Comparison of ENCODE assay signal across 8 cellular contexts in the genomic region with DNA sequence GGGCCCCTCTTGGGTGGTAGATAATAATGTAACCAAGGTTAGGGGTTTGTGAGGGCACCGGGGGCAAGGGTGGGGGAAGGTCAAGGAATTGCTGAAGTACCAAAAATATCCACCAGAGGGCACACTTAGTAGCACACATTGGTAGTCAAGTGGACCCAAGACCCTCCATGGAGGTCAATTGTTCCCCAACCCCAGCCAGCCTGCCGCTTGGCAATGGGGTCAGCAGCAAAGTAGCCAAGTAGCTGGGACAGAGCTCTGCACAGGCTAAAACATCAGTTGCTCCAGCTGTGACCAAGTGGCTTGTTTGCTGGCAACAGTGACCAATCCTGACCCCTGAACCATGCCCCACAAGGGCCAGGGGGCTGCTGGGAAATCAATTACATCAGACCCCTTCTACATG.
DNase-seq lines count a peak whose midpoint lies in the region; ATAC-seq, FAIRE-seq and TF ChIP-seq lines count a peak whose summit lies in the region.

No MANE protein-coding gene starts in this region.

- CTCF ChIA-PET in H1 (lab: Charles Lee; ENCODE audit: partially characterized antibody): interaction anchor here (0.6 to 9.0 kb wide), 41 partner anchors 9 to 220 kb away, joined by 3 to 86 read pairs (median 5); partner anchors contain the start of gene SPR

- H3K27me3 ChIP-seq in KMS-11 (ENCODE audit: insufficient read depth, low read depth) (no peaks in the 10 kb centered on the region), H1 (replicated peaks in 1 of 4; ENCODE audit: control insufficient read depth in 3 of 4, extremely low read depth in 1 of 4, insufficient read depth in 3 of 4, low read length in 3 of 4) (no peaks in the 10 kb centered on the region; a peak in 3 of 7 replicates)

- H2BK12ac ChIP-seq in H1 (ENCODE audit: low read depth, low read length): no peak overlapping the region

- H2AK5ac ChIP-seq in H1 (ENCODE audit: low read depth, low read length): no peak overlapping the region

- H2AFZ ChIP-seq in KMS-11 (ENCODE audit: low read depth) (no peak overlapping the region), H1 (ENCODE audit: low read length) (no peak overlapping the region; the same call in 1 of the 2 replicates)

- WGBS in H1 (ENCODE audit: extremely low coverage in 1 of 2, insufficient coverage in 1 of 2, insufficient read length in 1 of 2, insufficient replicate concordance in 2 of 2, low coverage in 1 of 2, low lambda C conversion rate in 2 of 2, missing lambda C conversion rate in 1 of 2), 2 experiments: 67% methylated on average over 2 of the region's 2 CpGs; no CpG with 5 or more reads in 1 of the 2 experiments

- no peak overlapping the region for H2BK5ac ChIP-seq in H1 (ENCODE audit: low read depth, low read length)

- no peak overlapping the region for H3K56ac ChIP-seq in H1 (replicated peaks; ENCODE audit: insufficient read length, low read depth, low read length)

- ATAC-seq in mucosa of descending colon: peak; percentile 54
- no peak for ATAC-seq in GM19452 (IDR thresholded peaks at IDR 0.05; ENCODE audit: unreplicated experiment)

- H2BK120ac ChIP-seq in H1 (replicated peaks; ENCODE audit: low read depth, low read length): no peak overlapping the region

- no peak overlapping the region for H3K14ac ChIP-seq in H1 (ENCODE audit: insufficient read length)

- peak; percentile 69 to 74 for TF ChIP-seq RAD21 in H1 (IDR thresholded peaks at IDR 0.05 in 1 of 2, conservative IDR thresholded peaks at IDR 0.05 in 1 of 2; ENCODE audit: low read depth in 2 of 2, low read length in 2 of 2)

- H3K79me2 ChIP-seq in KMS-11 (ENCODE audit: insufficient read depth, low read depth) (no peaks in the 10 kb centered on the region), H1 (ENCODE audit: control insufficient read depth in 1 of 2, insufficient read depth in 2 of 2, low read length in 2 of 2) (no peaks in the 10 kb centered on the region)

- intact Hi-C loops in mucosa of descending colon (cut with DNase I, micrococcal nuclease): loop anchor here in 1 of 2 donors (5.0 kb wide), 1 partner anchor 169 kb away; no protein-coding TSS in a partner anchor

- no peak overlapping the region for H3K4ac ChIP-seq in H1 (replicated peaks; ENCODE audit: insufficient read length, low read depth, low read length)

- no peak overlapping the region for H4K91ac ChIP-seq in H1 (replicated peaks; ENCODE audit: insufficient read length, low read length)

- H3K27ac ChIP-seq in KMS-11 (no peak overlapping the region), H1 (ENCODE audit: low read depth, low read length) (no peak overlapping the region)

- H3K23ac ChIP-seq in H1 (ENCODE audit: insufficient read length): no peak overlapping the region

- no peak overlapping the region for H3K9ac ChIP-seq in KMS-11
- H3K9ac ChIP-seq in H1 (replicated peaks in 1 of 4; ENCODE audit: extremely low read depth in 1 of 4, low read depth in 3 of 4, low read length in 3 of 4): no peak overlapping the region

- no peak overlapping the region for H3K18ac ChIP-seq in H1 (ENCODE audit: extremely low read depth, low read length)

- H3K9me3 ChIP-seq in H1 (ENCODE audit: insufficient read depth in 2 of 2, low read depth in 1 of 2, low read length in 1 of 2): no peaks in the 10 kb centered on the region
- no peaks in the 10 kb centered on the region for H3K9me3 ChIP-seq in mucosa of descending colon

- FAIRE-seq in H1 (lab: Jason Lieb, UNC): peak; percentile 87

- POLR2A ChIA-PET in H1 (lab: Charles Lee; ENCODE audit: partially characterized antibody): interaction anchor here (1.2 kb wide), 1 partner anchor 12 kb away, joined by 3 read pairs; no protein-coding TSS in a partner anchor

- TF ChIP-seq CTCF in KMS-11 (conservative IDR thresholded peaks at IDR 0.05; ENCODE audit: low read depth, low read length) (peak; percentile 95), H1 (IDR thresholded peaks at IDR 0.05; ENCODE audit: control extremely low read depth in 1 of 3, insufficient read depth in 1 of 3, low read depth in 1 of 3, low read length in 3 of 3) (peak; percentile 62 to 81 (median 71)), mucosa of descending colon (IDR thresholded peaks at IDR 0.05) (peak; percentile 52)

- H4K5ac ChIP-seq in H1 (ENCODE audit: insufficient read length, low read depth, low read length): no peak overlapping the region

- DNase-seq in activated gamma-delta T cell treated with Interleukin-2 at 50 U/mL for 16 hours: peak; percentile 46
- DNase-seq in activated gamma-delta T cell (lab: John Stamatoyannopoulos, UW): no peak
- peak; percentile 32 for DNase-seq in activated CD4-positive, alpha-beta T cell treated with anti-CD3 and anti-CD28 coated beads, Interleukin-2, amount 50 U/mL, for 1 hour
- DNase-seq in H1 (ENCODE audit: low read depth in 1 of 2, low spot score in 2 of 2): peak in 1 of 2 experiments; percentile 82
- DNase-seq in mucosa of descending colon: peak in 1 of 3 donors; percentile 68
- DNase-seq in NCI-H187 (lab: John Stamatoyannopoulos, UW): no peak

- H3K4me2 ChIP-seq in KMS-11: no peak overlapping the region
- no peak overlapping the region for H3K4me2 ChIP-seq in H1 (ENCODE audit: insufficient read depth in 1 of 2, low read depth in 2 of 2, low read length in 2 of 2)

- TF ChIP-seq EP300 in H1 (IDR thresholded peaks at IDR 0.05; ENCODE audit: borderline replicate concordance in 1 of 2, low read depth in 2 of 2, low read length in 2 of 2): no peak

- TF ChIP-seq POLR2A in H1 (IDR thresholded peaks at IDR 0.05; ENCODE audit: control extremely low read depth in 1 of 2, low read depth in 2 of 2, low read length in 2 of 2): no peak

- no peak overlapping the region; the same call in 1 of the 2 replicates for H4K8ac ChIP-seq in H1 (ENCODE audit: extremely low read depth, insufficient read depth, low read length)

- no peak overlapping the region for H2BK20ac ChIP-seq in H1 (ENCODE audit: low read length)

- H2BK15ac ChIP-seq in H1 (ENCODE audit: low read length): no peak overlapping the region

- no peak overlapping the region for H3K4me3 ChIP-seq in KMS-11 (IDR thresholded peaks at IDR 0.05; ENCODE audit: insufficient read depth, low read depth, low read length)
- no peak overlapping the region for H3K4me3 ChIP-seq in H1 (ENCODE audit: extremely low read depth in 1 of 4, insufficient read depth in 2 of 4, low read depth in 3 of 4, low read length in 4 of 4)
- no peak overlapping the region for H3K4me3 ChIP-seq in mucosa of descending colon

- no peaks in the 10 kb centered on the region for H3K36me3 ChIP-seq in KMS-11 (ENCODE audit: insufficient read depth)
- no peaks in the 10 kb centered on the region for H3K36me3 ChIP-seq in H1 (ENCODE audit: control insufficient read depth in 2 of 4, insufficient read depth in 4 of 4, low read length in 3 of 4)
- no peaks in the 10 kb centered on the region for H3K36me3 ChIP-seq in mucosa of descending colon (ENCODE audit: low read depth)

- H3K23me2 ChIP-seq in H1 (ENCODE audit: low read depth, low read length): no peaks in the 10 kb centered on the region

- H4K20me1 ChIP-seq in KMS-11 (ENCODE audit: insufficient read depth) (no peaks in the 10 kb centered on the region), H1 (replicated peaks in 1 of 2; ENCODE audit: control insufficient read depth in 1 of 2, insufficient read depth in 2 of 2, low read length in 2 of 2) (peaks cover 2% of the 10 kb centered on the region in 2 experiments)

- H3K4me1 ChIP-seq in KMS-11 (ENCODE audit: low read depth, poor library complexity, severe bottlenecking): no peaks in the 10 kb centered on the region
- H3K4me1 ChIP-seq in H1 (replicated peaks in 1 of 4; ENCODE audit: control insufficient read depth in 3 of 4, insufficient read depth in 4 of 4, low read length in 3 of 4): peaks cover 0 to 2% (median 0%) of the 10 kb centered on the region in 4 experiments; a peak in 3 of 7 replicates
- no peaks in the 10 kb centered on the region for H3K4me1 ChIP-seq in mucosa of descending colon (ENCODE audit: low read depth)

- no peaks in the 10 kb centered on the region for H3K79me1 ChIP-seq in H1 (ENCODE audit: low read depth, low read length)

TF ChIP-seq in H1, 55 proteins besides CTCF, POLR2A, EP300 and RAD21 (continues in another document):
- no peak for TF ChIP-seq BCL11A (IDR thresholded peaks at IDR 0.05; ENCODE audit: low read depth in 2 of 2, low read length in 2 of 2)
- no peak for TF ChIP-seq HDAC2 (IDR thresholded peaks at IDR 0.05; ENCODE audit: borderline replicate concordance in 1 of 2, low read depth in 2 of 2, low read length in 2 of 2)

Comparison
In these comparisons a context has a peak if more than half of its experiments do, and no peak if none do; other contexts are left out.
1. DNase-seq: peak in activated gamma-delta T cell treated with Interleukin-2 at 50 U/mL for 16 hours (single experiment) and activated CD4-positive, alpha-beta T cell treated with anti-CD3 and anti-CD28 coated beads, Interleukin-2, amount 50 U/mL, for 1 hour (single experiment); none in activated gamma-delta T cell (single experiment) and NCI-H187 (0 of 2).
2. Peak in every context shown above with its lines, with median percentiles within 50 percentile points of each other: CTCF ChIP-seq.